ENCODE assay signal across 18 cellular contexts in the genomic region with DNA sequence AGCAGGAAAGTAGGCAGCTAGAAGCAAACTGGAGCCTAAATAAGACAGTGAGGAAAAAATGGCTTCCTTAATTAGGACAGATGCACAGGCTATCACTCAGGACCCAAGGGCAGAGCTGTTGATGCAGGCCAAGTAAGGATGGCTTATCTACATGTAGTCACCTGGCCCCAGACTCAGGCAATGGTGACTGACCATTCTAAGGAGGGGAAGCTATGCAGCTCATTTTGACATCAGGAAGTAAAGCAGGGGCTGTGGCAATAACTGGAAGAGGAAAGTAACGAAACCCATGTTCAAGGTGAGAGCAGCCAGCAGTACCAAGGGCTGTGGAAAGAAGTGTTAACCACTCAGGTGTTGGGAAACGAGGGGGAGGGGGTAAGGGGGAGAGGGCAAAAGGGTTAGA. TPM values are rescaled to one million over a fixed set of nuclear protein-coding genes. Genes with fewer than 3 reads are reported as not detected.
DNase-seq lines count a peak whose midpoint lies in the region; ATAC-seq, FAIRE-seq and TF ChIP-seq lines count a peak whose summit lies in the region.
"Had no signal": no experiment of that assay in that cellular context is flagged by ENCODE, and none has a peak within 500 bp of the region (broad histone marks: within the 10 kb centered on the region; RNA-seq: fewer than 3 reads in every experiment).

No MANE protein-coding gene starts in this region.

- ATAC-seq in right lobe of liver (peak in 3 of 4 donors; percentile 14 to 42 (median 18)), HepG2 (no peak), memory B cell (ENCODE audit: low read depth) (no peak)

- H3K36me3 Mint-ChIP-seq in memory B cell, result peaks cover 11% of the 10 kb centered on the region

- FAIRE-seq in HepG2 (lab: Jason Lieb, UNC) (no peak), urothelium cell line (lab: Jason Lieb, UNC) (peak; percentile 23)

- no peak overlapping the region for H3K9ac ChIP-seq in HepG2 (ENCODE audit: insufficient read depth, low read depth, low read length)

- TF ChIP-seq EP300 in HepG2 (IDR thresholded peaks at IDR 0.05; ENCODE audit: low read depth in 2 of 2, low read length in 2 of 2), result no peak
- no peak for TF ChIP-seq EP300 in HepG2 (CRISPR knock-in tag; IDR thresholded peaks at IDR 0.05; ENCODE audit: borderline replicate concordance)

- peaks cover 0 to 32% (median 13%) of the 10 kb centered on the region in 4 donors for H3K36me3 ChIP-seq in right lobe of liver
- H3K36me3 ChIP-seq in HepG2 (replicated peaks in 1 of 2; ENCODE audit: control insufficient read depth in 1 of 2, insufficient read depth in 2 of 2, low read length in 2 of 2), result peaks cover 2 to 14% of the 10 kb centered on the region in 2 experiments; a peak in 2 of 5 replicates
- H3K36me3 ChIP-seq in Peyer's patch, result peaks cover 0 to 20% (median 0%) of the 10 kb centered on the region in 3 donors

- intact Hi-C loops in right lobe of liver (cut with DNase I) (loop anchor here in 1 of 2 donors (10.0 kb wide), 1 partner anchor 109 kb away; no protein-coding TSS in a partner anchor), HepG2 (cut with micrococcal nuclease; ENCODE audit: unreplicated experiment) (no loop called here)

- 43% methylated on average over 2 of the region's 2 CpGs for WGBS in right lobe of liver (ENCODE audit: insufficient coverage, low coverage, low lambda C conversion rate, missing lambda C conversion rate)
- 86% methylated on average over 2 of the region's 2 CpGs for WGBS in HepG2 (ENCODE audit: low lambda C conversion rate)

- TF ChIP-seq CTCF in right lobe of liver (IDR thresholded peaks at IDR 0.05) (no peak), HepG2 (CRISPR knock-in tag; IDR thresholded peaks at IDR 0.05) (no peak), Peyer's patch (IDR thresholded peaks at IDR 0.05) (no peak)

- no peaks in the 10 kb centered on the region; the same call in 1 of the 2 replicates for H4K20me1 ChIP-seq in HepG2 (ENCODE audit: insufficient read depth, low read length)
- H4K20me1 ChIP-seq: BLaER1 treated with 17β-estradiol and CSF1 and Interleukin-3, amounts not matched to agents 10 nM and 100 nM had no signal

- peaks cover 13% of the 10 kb centered on the region for H3K4me1 Mint-ChIP-seq in memory B cell

- no peaks in the 10 kb centered on the region for H3K9me3 ChIP-seq in right lobe of liver
- H3K9me3 ChIP-seq in HepG2 (ENCODE audit: low read length), result no peaks in the 10 kb centered on the region
- no peaks in the 10 kb centered on the region for H3K9me3 ChIP-seq in Peyer's patch
- H3K9me3 ChIP-seq: BLaER1 treated with 17β-estradiol and CSF1 and Interleukin-3, amounts not matched to agents 10 nM and 100 nM had no signal

- H3K4me1 ChIP-seq in right lobe of liver, result peaks cover 0 to 1% (median 0%) of the 10 kb centered on the region in 4 donors
- H3K4me1 ChIP-seq in HepG2 (ENCODE audit: insufficient read depth, low read length), result no peaks in the 10 kb centered on the region
- no peaks in the 10 kb centered on the region for H3K4me1 ChIP-seq in Peyer's patch

- CTCF ChIA-PET in HepG2 (lab: Yijun Ruan, JAX; ENCODE audit: low intra/inter-chr PET ratio, low total read pairs), result interaction anchor here (2.8 kb wide), 1 partner anchor 107 kb away, joined by 33 read pairs; no protein-coding TSS in a partner anchor

- peaks cover 2% of the 10 kb centered on the region for H3K9me3 Mint-ChIP-seq in memory B cell
- H3K9me3 Mint-ChIP-seq: IgD-negative memory B cell had no signal

- H3K79me2 ChIP-seq in HepG2 (ENCODE audit: insufficient read depth, low read length), result no peaks in the 10 kb centered on the region

- no peak overlapping the region for H3K4me3 ChIP-seq in right lobe of liver
- H3K4me3 ChIP-seq in HepG2 (replicated peaks in 1 of 3; ENCODE audit: insufficient read depth in 1 of 3, low read depth in 2 of 3, low read length in 3 of 3), result no peak overlapping the region
- H3K4me3 ChIP-seq in Peyer's patch, result no peak overlapping the region
- H3K4me3 ChIP-seq: BLaER1 treated with 17β-estradiol and CSF1 and Interleukin-3, amounts not matched to agents 10 nM and 100 nM had no signal

- DNase-seq in NCI-H2196 (lab: John Stamatoyannopoulos, UW; ENCODE audit: unreplicated experiment), result peak; percentile 10
- no peak for DNase-seq in NCI-H2196 treated with DMSO at 0.1 percent for 48 hours (lab: John Stamatoyannopoulos, UW; ENCODE audit: unreplicated experiment)
- DNase-seq in right lobe of liver, result no peak
- no peak for DNase-seq in HepG2 (ENCODE audit: low spot score)
- no peak for DNase-seq in memory B cell (ENCODE audit: low spot score in 2 of 2)
- no peak for DNase-seq in urothelium cell line (ENCODE audit: low spot score)
- no peak for DNase-seq in effector CD8-positive, alpha-beta T cell (lab: John Stamatoyannopoulos, UW)
- no peak for DNase-seq in Peyer's patch
- DNase-seq: H7, NCI-H1048, NCI-H146, NCI-H2081 treated with DMSO at 0.1 percent for 48 hours, NCI-H226, NCI-H69, SHP77 treated with DMSO at 0.1 percent for 48 hours had no signal

- H2AFZ ChIP-seq in HepG2 (ENCODE audit: low read length), result no peak overlapping the region

- no peak for TF ChIP-seq POLR2A in right lobe of liver (IDR thresholded peaks at IDR 0.05)
- TF ChIP-seq POLR2A in HepG2 (IDR thresholded peaks at IDR 0.05; ENCODE audit: insufficient read depth in 1 of 2, low read depth in 2 of 2, low read length in 2 of 2), result no peak
- no peak for TF ChIP-seq POLR2A in Peyer's patch (IDR thresholded peaks at IDR 0.05)

- no peaks in the 10 kb centered on the region for H3K27me3 Mint-ChIP-seq in memory B cell
- H3K27me3 Mint-ChIP-seq: IgD-negative memory B cell had no signal

- in situ Hi-C loops in HepG2 (cut with HindIII; ENCODE audit: extremely low pct_ligation_motif_present, low pct_unique_long_range_greater_than_20kb), result no loop called here

- peak overlapping the region; percentile 12 for H3K27ac Mint-ChIP-seq in memory B cell

- POLR2A ChIA-PET in HepG2 (lab: Yijun Ruan, JAX), result interaction anchor here (1.6 to 2.1 kb wide), 2 partner anchors 15 to 16 kb away, joined by 5 to 8 read pairs; a partner anchor contains a TSS

- no peak overlapping the region for H3K4me2 ChIP-seq in HepG2 (ENCODE audit: low read depth, low read length)
- H3K4me2 ChIP-seq: BLaER1 treated with 17β-estradiol and CSF1 and Interleukin-3, amounts not matched to agents 10 nM and 100 nM had no signal

- H3K27ac ChIP-seq in right lobe of liver (no peak overlapping the region), HepG2 (ENCODE audit: extremely low read length, insufficient read depth, low read length) (no peak overlapping the region), Peyer's patch (no peak overlapping the region)
- H3K27ac ChIP-seq: BLaER1 treated with 17β-estradiol and CSF1 and Interleukin-3, amounts not matched to agents 10 nM and 100 nM had no signal

- no peaks in the 10 kb centered on the region for H3K27me3 ChIP-seq in right lobe of liver
- H3K27me3 ChIP-seq in HepG2 (ENCODE audit: control insufficient read depth in 1 of 2, insufficient read depth in 2 of 2, low read length in 2 of 2), result no peaks in the 10 kb centered on the region
- no peaks in the 10 kb centered on the region for H3K27me3 ChIP-seq in Peyer's patch
- H3K27me3 ChIP-seq: BLaER1 treated with 17β-estradiol and CSF1 and Interleukin-3, amounts not matched to agents 10 nM and 100 nM had no signal

- no peak overlapping the region for H3K4me3 Mint-ChIP-seq in memory B cell
- H3K4me3 Mint-ChIP-seq: IgD-negative memory B cell had no signal

- TF ChIP-seq RAD21 in HepG2 (CRISPR knock-in tag; IDR thresholded peaks at IDR 0.05), result no peak

- BruUV-seq in HepG2 (replicated peaks; lab: Mats Ljungman, UMichigan), result no TSS peak

RNA-seq across cellular contexts. Expression of a gene that starts 16.2 kb away (rescaled TPM):
- total RNA-seq in right lobe of liver (100 to 1,000 TPM in 1 of 6 experiments, 10 to 100 TPM in 5; 60.9 to 108 (median 94.5) TPM), HepG2 (2016; rRNA removed; fragmentation: Illumina TruSeq; extraction: Trizol) (30.0 and 30.6 TPM in 2 replicates), Peyer's patch (100 to 1,000 TPM in 3 of 4 donors, 10 to 100 TPM in 1; 87.2 to 138 (median 114) TPM)
- 2.7 and 8.9 TPM in 2 replicates for total RNA-seq in HepG2 (2016; cell fraction: cytosol; rRNA removed; fragmentation: Illumina TruSeq; extraction: Trizol; ENCODE audit: low read depth)
- 27.3 and 30.2 TPM in 2 replicates for total RNA-seq in HepG2 (2016; cell fraction: insoluble cytoplasmic fraction; rRNA removed; fragmentation: Illumina TruSeq; extraction: Trizol)
- total RNA-seq in HepG2 (2016; cell fraction: membrane; rRNA removed; fragmentation: Illumina TruSeq; extraction: Trizol), result 3.5 and 4.1 TPM in 2 replicates
- 46.2 and 55.3 TPM in 2 replicates for total RNA-seq in HepG2 (2016; cell fraction: nucleus; rRNA removed; fragmentation: Illumina TruSeq; extraction: Trizol)
- 52.7 and 56.9 TPM in 2 replicates for polyA plus RNA-seq in HepG2 (2011; rRNA removed)
- polyA plus RNA-seq in HepG2 (2011; cell fraction: cytosol; rRNA removed), result 7.3 and 7.6 TPM in 2 replicates
- 160 and 162 TPM in 2 replicates for polyA plus RNA-seq in HepG2 (2011; cell fraction: nucleus; rRNA removed)
- polyA plus RNA-seq in HepG2 (2012), result 22.4 and 40.7 TPM in 2 replicates
- 0.53 and 0.63 TPM in 2 replicates for polyA plus RNA-seq in HepG2 (2016; cell fraction: cytosol; fragmentation: Illumina TruSeq; extraction: Trizol; ENCODE audit: low read depth)
- polyA plus RNA-seq in HepG2 (2016; cell fraction: insoluble cytoplasmic fraction; fragmentation: Illumina TruSeq; extraction: Trizol; ENCODE audit: low read depth), result 15.3 and 17.0 TPM in 2 replicates
- polyA plus RNA-seq in HepG2 (2016; cell fraction: membrane; fragmentation: Illumina TruSeq; extraction: Trizol; ENCODE audit: low read depth), result 1.6 and 1.9 TPM in 2 replicates
- polyA plus RNA-seq in HepG2 (2016; cell fraction: nucleus; fragmentation: Illumina TruSeq; extraction: Trizol; ENCODE audit: insufficient read depth, low read depth), result 99.4 TPM in 2 replicates
- polyA minus RNA-seq in HepG2 (2011; rRNA and poly(A)+ RNA removed; ENCODE audit: low replicate concordance), result 9.9 and 28.6 TPM in 2 replicates
- 6.8 and 9.4 TPM in 2 replicates for polyA minus RNA-seq in HepG2 (2011; cell fraction: cytosol; rRNA and poly(A)+ RNA removed)
- polyA minus RNA-seq in HepG2 (2011; cell fraction: nucleus; rRNA and poly(A)+ RNA removed), result 122 and 126 TPM in 2 replicates

RNA-seq across cellular contexts. Expression of a gene that starts 16.8 kb away (rescaled TPM):
- total RNA-seq in right lobe of liver (10 to 100 TPM; 24.3 to 41.3 (median 27.5) TPM), HepG2 (2016; rRNA removed; fragmentation: Illumina TruSeq; extraction: Trizol) (46.8 and 52.2 TPM in 2 replicates), Peyer's patch (10 to 100 TPM; 44.8 to 53.1 (median 47.8) TPM)
- total RNA-seq in HepG2 (2016; cell fraction: cytosol; rRNA removed; fragmentation: Illumina TruSeq; extraction: Trizol; ENCODE audit: low read depth), result 3.6 and 4.1 TPM in 2 replicates
- 49.8 and 51.5 TPM in 2 replicates for total RNA-seq in HepG2 (2016; cell fraction: insoluble cytoplasmic fraction; rRNA removed; fragmentation: Illumina TruSeq; extraction: Trizol)
- total RNA-seq in HepG2 (2016; cell fraction: membrane; rRNA removed; fragmentation: Illumina TruSeq; extraction: Trizol), result 13.8 and 14.4 TPM in 2 replicates
- 62.0 and 62.2 TPM in 2 replicates for total RNA-seq in HepG2 (2016; cell fraction: nucleus; rRNA removed; fragmentation: Illumina TruSeq; extraction: Trizol)
- polyA plus RNA-seq in HepG2 (2011; rRNA removed), result 21.3 and 30.2 TPM in 2 replicates
- 11.3 and 16.2 TPM in 2 replicates for polyA plus RNA-seq in HepG2 (2011; cell fraction: cytosol; rRNA removed)
- 42.3 and 49.7 TPM in 2 replicates for polyA plus RNA-seq in HepG2 (2011; cell fraction: nucleus; rRNA removed)
- polyA plus RNA-seq in HepG2 (2012), result 17.7 and 33.8 TPM in 2 replicates
- 3.6 and 3.7 TPM in 2 replicates for polyA plus RNA-seq in HepG2 (2016; cell fraction: cytosol; fragmentation: Illumina TruSeq; extraction: Trizol; ENCODE audit: low read depth)
- 63.2 and 68.1 TPM in 2 replicates for polyA plus RNA-seq in HepG2 (2016; cell fraction: insoluble cytoplasmic fraction; fragmentation: Illumina TruSeq; extraction: Trizol; ENCODE audit: low read depth)
- polyA plus RNA-seq in HepG2 (2016; cell fraction: membrane; fragmentation: Illumina TruSeq; extraction: Trizol; ENCODE audit: low read depth), result 7.8 and 8.1 TPM in 2 replicates
- polyA plus RNA-seq in HepG2 (2016; cell fraction: nucleus; fragmentation: Illumina TruSeq; extraction: Trizol; ENCODE audit: insufficient read depth, low read depth), result 81.5 and 95.4 TPM in 2 replicates
- 15.0 and 16.8 TPM in 2 replicates for polyA minus RNA-seq in HepG2 (2011; rRNA and poly(A)+ RNA removed; ENCODE audit: low replicate concordance)
- 20.6 and 22.0 TPM in 2 replicates for polyA minus RNA-seq in HepG2 (2011; cell fraction: cytosol; rRNA and poly(A)+ RNA removed)
- 88.2 and 89.1 TPM in 2 replicates for polyA minus RNA-seq in HepG2 (2011; cell fraction: nucleus; rRNA and poly(A)+ RNA removed)

RNA-seq across cellular contexts. Expression of a gene that starts 46.3 kb away (rescaled TPM):
- total RNA-seq in right lobe of liver (under 1 TPM in 5 of 6 experiments, not detected in 1; 0.15 to 0.30 (median 0.19) TPM), HepG2 (2016; rRNA removed; fragmentation: Illumina TruSeq; extraction: Trizol) (not detected in 2 replicates), Peyer's patch (10 to 100 TPM in 1 of 4 donors, 1 to 10 TPM in 2, not detected in 1; 5.5 to 12.6 (median 7.2) TPM)
- not detected in 2 replicates for total RNA-seq in HepG2 (2016; cell fraction: cytosol; rRNA removed; fragmentation: Illumina TruSeq; extraction: Trizol; ENCODE audit: low read depth)
- total RNA-seq in HepG2 (2016; cell fraction: insoluble cytoplasmic fraction; rRNA removed; fragmentation: Illumina TruSeq; extraction: Trizol), result not detected in 2 replicates
- total RNA-seq in HepG2 (2016; cell fraction: membrane; rRNA removed; fragmentation: Illumina TruSeq; extraction: Trizol), result not detected in 2 replicates
- not detected in 2 replicates for total RNA-seq in HepG2 (2016; cell fraction: nucleus; rRNA removed; fragmentation: Illumina TruSeq; extraction: Trizol)
- 0.07 and 0.16 TPM in 2 replicates for polyA plus RNA-seq in HepG2 (2011; rRNA removed)
- not detected in 2 replicates for polyA plus RNA-seq in HepG2 (2011; cell fraction: cytosol; rRNA removed)
- polyA plus RNA-seq in HepG2 (2011; cell fraction: nucleus; rRNA removed), result 0.07 and 0.10 TPM in 2 replicates
- 0.13 and 0.19 TPM in 2 replicates for polyA plus RNA-seq in HepG2 (2012)
- polyA plus RNA-seq in HepG2 (2016; cell fraction: cytosol; fragmentation: Illumina TruSeq; extraction: Trizol; ENCODE audit: low read depth), result not detected in 2 replicates
- not detected in 2 replicates for polyA plus RNA-seq in HepG2 (2016; cell fraction: insoluble cytoplasmic fraction; fragmentation: Illumina TruSeq; extraction: Trizol; ENCODE audit: low read depth)
- not detected in 2 replicates for polyA plus RNA-seq in HepG2 (2016; cell fraction: membrane; fragmentation: Illumina TruSeq; extraction: Trizol; ENCODE audit: low read depth)
- polyA plus RNA-seq in HepG2 (2016; cell fraction: nucleus; fragmentation: Illumina TruSeq; extraction: Trizol; ENCODE audit: insufficient read depth, low read depth), result 0.25 and 0.32 TPM in 2 replicates
- polyA minus RNA-seq in HepG2 (2011; rRNA and poly(A)+ RNA removed; ENCODE audit: low replicate concordance), result not detected in 2 replicates
- not detected in 2 replicates for polyA minus RNA-seq in HepG2 (2011; cell fraction: cytosol; rRNA and poly(A)+ RNA removed)
- 0.26 TPM in 1 of 2 replicates, not detected in the other for polyA minus RNA-seq in HepG2 (2011; cell fraction: nucleus; rRNA and poly(A)+ RNA removed)
- total RNA-seq: A172, H7 had no signal
- polyA plus RNA-seq: IgD-negative memory B cell had no signal

Comparison
In these comparisons a context has a peak if more than half of its experiments do, and no peak if none do; other contexts are left out.
1. ATAC-seq: peak in right lobe of liver (3 of 4); none in HepG2 (single experiment) and memory B cell (single experiment).